In the genomic region with DNA sequence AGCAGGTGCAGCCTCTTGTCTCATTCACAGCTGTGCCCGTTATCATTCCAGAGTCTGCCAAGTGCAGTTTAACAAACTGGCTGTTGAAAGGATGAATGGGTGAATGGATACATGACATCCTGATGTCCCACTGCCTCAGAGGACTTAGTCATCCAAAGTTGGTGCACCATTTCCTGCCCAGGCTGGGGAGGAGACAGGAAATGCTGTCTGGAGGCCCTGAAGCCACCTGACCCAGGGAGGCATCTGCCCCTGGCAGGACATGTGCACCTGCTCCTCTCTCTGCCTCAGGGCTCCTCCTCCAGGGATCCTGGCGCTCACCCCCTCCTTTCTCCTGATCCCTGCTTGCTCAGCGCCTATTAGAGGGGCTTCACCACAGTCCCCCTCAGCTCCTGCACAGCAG, we compare ENCODE assay signal across 19 cellular contexts. TPM values are rescaled to one million over a fixed set of nuclear protein-coding genes. Genes with fewer than 3 reads are reported as not detected.
DNase-seq lines count a peak whose midpoint lies in the region; TF ChIP-seq lines count a peak whose summit lies in the region.
"Had no signal": no experiment of that assay in that cellular context is flagged by ENCODE, and none has a peak within 500 bp of the region (broad histone marks: within the 10 kb centered on the region; RNA-seq: fewer than 3 reads in every experiment).

No MANE protein-coding gene starts in this region.

- no peak for TF ChIP-seq CTCF in CD14-positive monocyte (IDR thresholded peaks at IDR 0.05)
- TF ChIP-seq CTCF in osteoblast (IDR thresholded peaks at IDR 0.05; ENCODE audit: extremely low read depth, low read depth, low read length) = no peak

- H3F3A ChIP-seq in GM23248 (ENCODE audit: insufficient read depth) = no peaks in the 10 kb centered on the region

- H3K4me3 ChIP-seq in GM23248 = no peak overlapping the region
- no peak overlapping the region for H3K4me3 ChIP-seq in osteoblast (ENCODE audit: insufficient read depth, low read length)
- H3K4me3 ChIP-seq: skin epidermis, thoracic aorta had no signal

- H3K9me3 ChIP-seq in GM23248 (ENCODE audit: low read depth) (no peaks in the 10 kb centered on the region), osteoblast (ENCODE audit: low read depth, low read length) (no peaks in the 10 kb centered on the region)
- H3K9me3 ChIP-seq: neutrophil, thoracic aorta had no signal

- no peaks in the 10 kb centered on the region for H3K4me1 ChIP-seq in GM23248 (ENCODE audit: insufficient read depth)
- no peaks in the 10 kb centered on the region for H3K4me1 ChIP-seq in osteoblast (ENCODE audit: insufficient read depth, low read length)

- 51 to 58% methylated on average over 3 of the region's 3 CpGs for WGBS in GM23248 (ENCODE audit: low coverage in 1 of 2, low lambda C conversion rate in 2 of 2, missing lambda C conversion rate in 2 of 2), 2 experiments

- intact Hi-C loops in CD14-positive monocyte (cut with micrococcal nuclease) = no loop called here

- H3K9me3 Mint-ChIP-seq in CD14-positive monocyte = peaks cover 0 to 2% (median 0%) of the 10 kb centered on the region in 7 donors
- H3K9me3 Mint-ChIP-seq: CD4-positive, alpha-beta memory T cell had no signal

- H3K4me3 Mint-ChIP-seq in CD14-positive monocyte = peak overlapping the region in 1 of 2 donors; percentile 16
- H3K4me3 Mint-ChIP-seq: CD4-positive, alpha-beta memory T cell had no signal

- H2AFZ ChIP-seq in GM23248 = no peak overlapping the region
- H2AFZ ChIP-seq in osteoblast (ENCODE audit: low read length) = no peak overlapping the region

- H4K20me1 ChIP-seq in GM23248 (ENCODE audit: insufficient read depth) (no peaks in the 10 kb centered on the region), osteoblast (ENCODE audit: insufficient read depth, low read length) (no peaks in the 10 kb centered on the region)

- DNase-seq in 8988T (peak; percentile 43), CD14-positive monocyte (ENCODE audit: low spot score) (peak; percentile 72), NCI-H2029 (lab: John Stamatoyannopoulos, UW) (peak; percentile 71), UCSD-AML1 (lab: John Stamatoyannopoulos, UW; ENCODE audit: unreplicated experiment) (peak; percentile 44), GM23248 (no peak), GF-D8 (lab: John Stamatoyannopoulos, UW) (no peak), caudate nucleus (lab: John Stamatoyannopoulos, UW) (no peak), osteoblast (ENCODE audit: insufficient read length, low spot score, missing footprints) (no peak)
- DNase-seq: activated gamma-delta T cell treated with Interleukin-2 at 50 U/mL for 16 hours; CD4-positive, alpha-beta memory T cell; erythroblast; NCI-H446 treated with DMSO at 0.1 percent for 48 hours had no signal

- H3K4me1 Mint-ChIP-seq in CD14-positive monocyte = peaks cover 71% of the 10 kb centered on the region

- peaks cover 29 to 30% of the 10 kb centered on the region in 2 donors for H3K36me3 Mint-ChIP-seq in CD14-positive monocyte
- H3K36me3 Mint-ChIP-seq: CD4-positive, alpha-beta memory T cell had no signal

- H3K9ac ChIP-seq in GM23248 = no peak overlapping the region
- H3K9ac ChIP-seq: KMS-11 had no signal

- H3K79me2 ChIP-seq in GM23248 (ENCODE audit: insufficient read depth) (no peaks in the 10 kb centered on the region), osteoblast (ENCODE audit: insufficient read depth, low read length) (no peaks in the 10 kb centered on the region)

- H3K27me3 ChIP-seq in GM23248 (replicated peaks; ENCODE audit: insufficient read depth) (no peaks in the 10 kb centered on the region), osteoblast (ENCODE audit: insufficient read depth, low read length) (peaks cover 2% of the 10 kb centered on the region)
- H3K27me3 ChIP-seq: neutrophil had no signal

- H3K4me2 ChIP-seq in GM23248 (ENCODE audit: unreplicated experiment) (no peak overlapping the region), osteoblast (ENCODE audit: insufficient read depth, low read length) (no peak overlapping the region)
- H3K4me2 ChIP-seq: KMS-11 had no signal

- no peak overlapping the region for H3K27ac ChIP-seq in GM23248
- H3K27ac ChIP-seq in caudate nucleus (ENCODE audit: low read depth, low read length) = no peak overlapping the region
- no peak overlapping the region for H3K27ac ChIP-seq in osteoblast (ENCODE audit: low read depth, low read length)
- H3K27ac ChIP-seq: KMS-11, neutrophil, skin epidermis, thoracic aorta had no signal

- peak overlapping the region; percentile 90 to 98 (median 94) for H3K27ac Mint-ChIP-seq in CD14-positive monocyte

- H3K9me2 ChIP-seq in GM23248 (ENCODE audit: insufficient read depth) = no peaks in the 10 kb centered on the region

- H3K36me3 ChIP-seq in GM23248 (ENCODE audit: low read depth) (no peaks in the 10 kb centered on the region), osteoblast (ENCODE audit: insufficient read depth, low read length) (no peaks in the 10 kb centered on the region)
- H3K36me3 ChIP-seq: neutrophil, thoracic aorta had no signal

- in situ Hi-C loops in GM23248 (cut with MboI) = no loop called here

- peaks cover 0 to 3% (median 0%) of the 10 kb centered on the region in 3 donors for H3K27me3 Mint-ChIP-seq in CD14-positive monocyte (ENCODE audit: low read depth in 3 of 3)

RNA-seq across cellular contexts. Expression of gene CD300C, which starts 1.8 kb away (rescaled TPM):
- polyA plus RNA-seq in CD14-positive monocyte = 100 to 1,000 TPM in 1 of 2 donors, 10 to 100 TPM in 1; 93.1 to 141 TPM
- total RNA-seq in GM23248 (2014; rRNA removed; shearing (Covaris generic)) = 0.76 and 1.0 TPM in 2 replicates
- polyA plus RNA-seq in GM23248 (2016; fragmentation: Nextera tagmentation; extraction: Ambion mirVana) = 1.4 TPM in 2 replicates
- under 0.01 TPM in 1 of 2 replicates, not detected in the other for total RNA-seq in osteoblast
- total RNA-seq: CD4-positive, alpha-beta memory T cell had no signal
- polyA plus RNA-seq: CD4-positive, alpha-beta memory T cell had no signal

RNA-seq across cellular contexts. Expression of gene CD300LB, which starts 16.5 kb away (rescaled TPM):
- polyA plus RNA-seq in CD14-positive monocyte = 100 to 1,000 TPM in 1 of 2 donors, 10 to 100 TPM in 1; 88.0 to 102 TPM
- not detected in 2 replicates for total RNA-seq in GM23248 (2014; rRNA removed; shearing (Covaris generic))
- not detected in 2 replicates for polyA plus RNA-seq in GM23248 (2016; fragmentation: Nextera tagmentation; extraction: Ambion mirVana)
- total RNA-seq in osteoblast = not detected in 2 replicates
- total RNA-seq: cardiac septum had no signal
- polyA plus RNA-seq: CD4-positive, alpha-beta memory T cell had no signal

RNA-seq across cellular contexts. Expression of gene CD300H, which starts 19.6 kb away (rescaled TPM):
- polyA plus RNA-seq in CD14-positive monocyte = 100 to 1,000 TPM in 1 of 2 donors, 10 to 100 TPM in 1; 84.7 to 148 TPM
- not detected in 2 replicates for total RNA-seq in GM23248 (2014; rRNA removed; shearing (Covaris generic))
- not detected in 2 replicates for polyA plus RNA-seq in GM23248 (2016; fragmentation: Nextera tagmentation; extraction: Ambion mirVana)
- not detected in 2 replicates for total RNA-seq in osteoblast
- total RNA-seq: cardiac septum; CD4-positive, alpha-beta memory T cell; Right ventricle myocardium inferior; thoracic aorta had no signal
- polyA plus RNA-seq: CD4-positive, alpha-beta memory T cell; liver had no signal

RNA-seq across cellular contexts. Expression of gene CD300LD, which starts 44.3 kb away (rescaled TPM):
- polyA plus RNA-seq in CD14-positive monocyte (under 1 TPM; 0.41 to 0.50 TPM), GM23248 (2016; fragmentation: Nextera tagmentation; extraction: Ambion mirVana) (not detected in 2 replicates)
- not detected in 2 replicates for total RNA-seq in GM23248 (2014; rRNA removed; shearing (Covaris generic))
- total RNA-seq in osteoblast = not detected in 2 replicates
- total RNA-seq: cardiac septum; CD4-positive, alpha-beta memory T cell; Right ventricle myocardium inferior; thoracic aorta had no signal
- polyA plus RNA-seq: CD4-positive, alpha-beta memory T cell; liver had no signal

Comparison
In these comparisons a context has a peak if more than half of its experiments do, and no peak if none do; other contexts are left out.
1. DNase-seq: peak in 8988T (single experiment), CD14-positive monocyte (single experiment), NCI-H2029 (single experiment) and UCSD-AML1 (single experiment); none in GM23248 (single experiment), GF-D8 (single experiment), caudate nucleus (0 of 61) and osteoblast (single experiment).